ENCODE assay signal across 14 cellular contexts in the genomic region with DNA sequence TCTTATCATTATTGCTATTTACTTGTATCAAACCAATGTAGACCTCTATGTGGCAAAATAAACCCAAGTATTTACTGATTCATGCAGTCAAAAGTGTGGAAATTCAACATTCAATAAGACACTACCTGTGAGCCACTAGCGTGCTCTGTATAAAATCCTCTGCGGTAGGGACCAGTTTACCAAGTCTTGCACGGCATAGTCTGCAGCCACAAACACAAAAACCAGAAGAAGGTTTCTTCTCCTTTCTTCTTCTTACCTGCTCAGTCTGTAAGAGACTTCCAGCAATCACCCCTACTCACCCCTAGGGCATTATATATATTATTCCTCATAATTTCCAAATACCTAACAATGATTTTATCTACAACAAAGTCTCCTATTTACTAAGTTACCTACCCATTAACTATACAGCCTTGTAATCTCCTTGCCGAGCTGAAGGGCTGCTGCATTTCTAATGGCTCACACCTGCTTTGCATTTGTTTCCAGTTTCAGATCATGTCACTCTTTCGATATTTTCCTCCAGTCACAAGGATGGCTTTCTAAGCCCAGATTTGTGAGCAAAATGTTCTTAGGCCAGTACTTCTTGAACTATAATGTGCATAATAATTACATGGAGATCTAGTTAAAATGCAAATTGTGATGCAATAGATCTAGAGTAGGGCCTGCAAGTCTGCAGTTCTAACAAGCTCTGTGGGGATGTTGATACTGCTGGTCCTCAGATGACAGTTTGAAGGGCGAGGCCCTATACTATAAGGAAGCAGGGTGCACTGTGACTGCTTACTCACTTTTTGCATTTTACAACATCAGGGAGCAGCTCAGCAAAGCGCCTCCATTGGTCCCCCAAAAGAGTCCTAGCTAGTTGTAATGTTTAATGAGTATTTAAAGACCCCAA.
DNase-seq lines count a peak whose midpoint lies in the region; ATAC-seq, FAIRE-seq and TF ChIP-seq lines count a peak whose summit lies in the region.
"Had no signal": no experiment of that assay in that cellular context is flagged by ENCODE, and none has a peak within 500 bp of the region (broad histone marks: within the 10 kb centered on the region; RNA-seq: fewer than 3 reads in every experiment).

No MANE protein-coding gene starts in this region.

- H3K9me3 Mint-ChIP-seq in stimulated activated memory B cell treated with anti-CD40 and anti-IgM and Interleukin-4, amounts not matched to agents 10 μg/mL and 1 μg/mL and 100 μg/mL, for 72 hours: no peaks in the 10 kb centered on the region
- H3K9me3 Mint-ChIP-seq: effector memory CD8-positive, alpha-beta T cell had no signal

- H3K27ac ChIP-seq in gastroesophageal sphincter: no peak overlapping the region

- TF ChIP-seq EP300 in gastroesophageal sphincter (IDR thresholded peaks at IDR 0.05): no peak

- peaks cover 0 to 22% (median 0%) of the 10 kb centered on the region in 3 donors for H3K4me1 ChIP-seq in gastroesophageal sphincter

- no peak overlapping the region for H3K27ac Mint-ChIP-seq in stimulated activated memory B cell treated with anti-CD40 and anti-IgM and Interleukin-4, amounts not matched to agents 10 μg/mL and 1 μg/mL and 100 μg/mL, for 72 hours
- H3K27ac Mint-ChIP-seq: activated naive CD8-positive, alpha-beta T cell; effector memory CD8-positive, alpha-beta T cell; naive thymus-derived CD4-positive, alpha-beta T cell had no signal

- no peaks in the 10 kb centered on the region for H3K27me3 Mint-ChIP-seq in stimulated activated memory B cell treated with anti-CD40 and anti-IgM and Interleukin-4, amounts not matched to agents 10 μg/mL and 1 μg/mL and 100 μg/mL, for 72 hours
- H3K27me3 Mint-ChIP-seq: activated naive CD8-positive, alpha-beta T cell; effector memory CD8-positive, alpha-beta T cell had no signal

- no peaks in the 10 kb centered on the region for H3K36me3 Mint-ChIP-seq in stimulated activated memory B cell treated with anti-CD40 and anti-IgM and Interleukin-4, amounts not matched to agents 10 μg/mL and 1 μg/mL and 100 μg/mL, for 72 hours
- H3K36me3 Mint-ChIP-seq: activated naive CD8-positive, alpha-beta T cell; naive thymus-derived CD4-positive, alpha-beta T cell had no signal

- ATAC-seq in GM19328 (IDR thresholded peaks at IDR 0.05; ENCODE audit: unreplicated experiment) (peak; percentile 97), HG02642 (IDR thresholded peaks at IDR 0.05; ENCODE audit: poor library complexity, unreplicated experiment) (peak; percentile 99), HG03457 (IDR thresholded peaks at IDR 0.05; ENCODE audit: unreplicated experiment) (peak; percentile 86), gastroesophageal sphincter (no peak)
- peak; percentile 72 for ATAC-seq in stimulated activated memory B cell treated with anti-CD40 and anti-IgM and Interleukin-4, amounts not matched to agents 10 μg/mL and 1 μg/mL and 100 μg/mL, for 72 hours
- ATAC-seq: activated CD4-positive, CD25-positive, alpha-beta regulatory T cell treated with anti-CD3 and anti-CD28 coated beads, Interleukin-2, amount 50 U/mL, for 24 hours; effector memory CD8-positive, alpha-beta T cell; HCT116; naive thymus-derived CD4-positive, alpha-beta T cell; Panc1 had no signal

- H3K4me3 ChIP-seq in gastroesophageal sphincter: no peak overlapping the region

- peaks cover 14% of the 10 kb centered on the region for H3K4me1 Mint-ChIP-seq in stimulated activated memory B cell treated with anti-CD40 and anti-IgM and Interleukin-4, amounts not matched to agents 10 μg/mL and 1 μg/mL and 100 μg/mL, for 72 hours
- H3K4me1 Mint-ChIP-seq: naive thymus-derived CD4-positive, alpha-beta T cell had no signal

- no peaks in the 10 kb centered on the region for H3K27me3 ChIP-seq in gastroesophageal sphincter

- no peaks in the 10 kb centered on the region for H3K9me3 ChIP-seq in gastroesophageal sphincter

- no peak for TF ChIP-seq POLR2A in gastroesophageal sphincter (IDR thresholded peaks at IDR 0.05)

- WGBS in gastroesophageal sphincter (ENCODE audit: low coverage in 1 of 2), 2 donors: 81 to 82% methylated on average over 6 of the region's 7 CpGs

- H3K36me3 ChIP-seq in gastroesophageal sphincter: no peaks in the 10 kb centered on the region

- DNase-seq in NK-92 treated with Interleukin-12 subunit alpha and Interleukin-12 subunit beta, amount 100 ng/mL, for 24 hours (lab: John Stamatoyannopoulos, UW): no peak
- no peak for DNase-seq in RCC 7860 (ENCODE audit: low spot score)
- DNase-seq: effector memory CD8-positive, alpha-beta T cell; naive thymus-derived CD4-positive, alpha-beta T cell; NCI-H1417 treated with DMSO at 0.1 percent for 48 hours had no signal

- H3K4me3 Mint-ChIP-seq in stimulated activated memory B cell treated with anti-CD40 and anti-IgM and Interleukin-4, amounts not matched to agents 10 μg/mL and 1 μg/mL and 100 μg/mL, for 72 hours: no peak overlapping the region
- H3K4me3 Mint-ChIP-seq: activated naive CD8-positive, alpha-beta T cell; effector memory CD8-positive, alpha-beta T cell; naive thymus-derived CD4-positive, alpha-beta T cell had no signal

- TF ChIP-seq CTCF in gastroesophageal sphincter (IDR thresholded peaks at IDR 0.05): no peak

- no peak for FAIRE-seq in RCC 7860 (lab: Jason Lieb, UNC)
